ENCODE assay signal across 1 cellular context in genomic region chr1:66242646-66243547, GRCh38.
A peak's percentile ranks its signal among the peaks of the same experiment; 100 is the strongest.
TF ChIP-seq lines count a peak whose summit lies in the region.

No MANE protein-coding gene starts in this region.

TF ChIP-seq in K562, 482 proteins besides CTCF, POLR2A, EP300 and RAD21 (continued from another document):
- TF ChIP-seq MLLT1 (IDR thresholded peaks at IDR 0.05) (0 out of 4 replicates have a peak, but pooled peaks of 1 of the 2 experiments have one; percentile 30), ZNF445 (CRISPR knock-in tag; IDR thresholded peaks at IDR 0.05; ENCODE audit: low read depth) (no peak), CREM (IDR thresholded peaks at IDR 0.05; ENCODE audit: low read depth) (peak; percentile 55; the same call in 1 of the 2 replicates), KAT2B (IDR thresholded peaks at IDR 0.05; ENCODE audit: low read depth, low read length) (peak; percentile 48), MED1 (CRISPR knock-in tag; IDR thresholded peaks at IDR 0.05; ENCODE audit: borderline replicate concordance) (no peak), ZBTB49 (CRISPR knock-in tag; IDR thresholded peaks at IDR 0.05; ENCODE audit: borderline replicate concordance) (no peak), MAX (CRISPR knock-in tag; IDR thresholded peaks at IDR 0.05) (peak; percentile 65), BHLHE40 (IDR thresholded peaks at IDR 0.05; ENCODE audit: low read length) (0 out of 2 replicates have a peak, but pooled peaks have one; percentile 47), YY1 (IDR thresholded peaks at IDR 0.05; ENCODE audit: borderline replicate concordance in 1 of 3, control insufficient read depth in 1 of 3, extremely low read depth in 1 of 3, insufficient read depth in 3 of 3, insufficient read length in 1 of 3, insufficient replicate concordance in 2 of 3, low read depth in 1 of 3, low read length in 2 of 3) (peak in 1 of 3 experiments; percentile 53), TFAP4 (CRISPR knock-in tag; IDR thresholded peaks at IDR 0.05; ENCODE audit: borderline replicate concordance) (peak; percentile 27; the same call in 1 of the 2 replicates)
